ENCODE assay signal across 12 cellular contexts in genomic region chr4:143355540-143356217, GRCh38. TPM values are rescaled to one million over a fixed set of nuclear protein-coding genes. Genes with fewer than 3 reads are reported as not detected.
DNase-seq lines count a peak whose midpoint lies in the region; ATAC-seq, FAIRE-seq and TF ChIP-seq lines count a peak whose summit lies in the region.
"Had no signal": no experiment of that assay in that cellular context is flagged by ENCODE, and none has a peak within 500 bp of the region (broad histone marks: within the 10 kb centered on the region; RNA-seq: fewer than 3 reads in every experiment).

No MANE protein-coding gene starts in this region.

- H3K4me3 Mint-ChIP-seq in WTC11, result peak overlapping the region; percentile 31; the same call in 1 of the 2 replicates
- H3K4me3 Mint-ChIP-seq: stimulated activated memory B cell treated with anti-CD40 and anti-IgM and Interleukin-4, amounts not matched to agents 10 μg/mL and 1 μg/mL and 100 μg/mL, for 72 hours; T-helper 2 cell treated with Interferon-gamma antibody and Interleukin-4, amounts not matched to agents 5 μg/mL and 100 μg/mL, for 36 hours had no signal

- DNase-seq in GM12891 (ENCODE audit: insufficient read length, low spot score), result no peak
- no peak for DNase-seq in WTC11 (ENCODE audit: low spot score)
- no peak for DNase-seq in left cardiac atrium
- no peak for DNase-seq in DMS153 (lab: John Stamatoyannopoulos, UW)
- DNase-seq in stimulated activated CD4-positive, alpha-beta T cell treated with anti-CD3 and anti-CD28 coated beads, Interleukin-4, amount 100 ng/mL, for 1 hour, result no peak
- DNase-seq: NCI-H1930 had no signal

- H3K9me3 Mint-ChIP-seq in WTC11, result no peaks in the 10 kb centered on the region
- H3K9me3 Mint-ChIP-seq: activated T-helper 2 cell treated with anti-CD3 and anti-CD28 coated beads, Interferon-gamma antibody, Interleukin-2, Interleukin-4, amounts not matched to agents 10 μg/mL and 5 μg/mL and 100 μg/mL, durations not matched to agents 14 hours and 24 hours and 36 hours; stimulated activated memory B cell treated with anti-CD40 and anti-IgM and Interleukin-4, amounts not matched to agents 10 μg/mL and 1 μg/mL and 100 μg/mL, for 72 hours; T-helper 2 cell treated with Interferon-gamma antibody and Interleukin-4, amounts not matched to agents 5 μg/mL and 100 μg/mL, for 36 hours had no signal

- TF ChIP-seq POLR2A in GM12891 (IDR thresholded peaks at IDR 0.05; ENCODE audit: low read depth, low read length), result no peak

- CTCF ChIA-PET in WTC11 (lab: Charles Lee), result interaction anchor here (1.1 kb wide), 1 partner anchor 18 kb away, joined by 4 read pairs; the partner anchor contains the start of gene GAB1

- ATAC-seq in WTC11 (peak; percentile 31), left cardiac atrium (peak; percentile 19 to 48), HG02973 (IDR thresholded peaks at IDR 0.05; ENCODE audit: unreplicated experiment) (no peak), HG03520 (IDR thresholded peaks at IDR 0.05; ENCODE audit: unreplicated experiment) (no peak)

- intact Hi-C loops in left cardiac atrium (cut with DNase I), result no loop called here

- peaks cover 86% of the 10 kb centered on the region for H3K4me1 Mint-ChIP-seq in WTC11

- H3K4me3 ChIP-seq in skin epidermis, result no peak overlapping the region

- no peaks in the 10 kb centered on the region for H3K36me3 Mint-ChIP-seq in WTC11
- H3K36me3 Mint-ChIP-seq: stimulated activated memory B cell treated with anti-CD40 and anti-IgM and Interleukin-4, amounts not matched to agents 10 μg/mL and 1 μg/mL and 100 μg/mL, for 72 hours had no signal

- no peaks in the 10 kb centered on the region for H3K27me3 Mint-ChIP-seq in WTC11 (ENCODE audit: low read depth)
- H3K27me3 Mint-ChIP-seq: stimulated activated memory B cell treated with anti-CD40 and anti-IgM and Interleukin-4, amounts not matched to agents 10 μg/mL and 1 μg/mL and 100 μg/mL, for 72 hours had no signal

- POLR2A ChIA-PET in WTC11 (lab: Charles Lee), result interaction anchor here (1.5 to 2.6 kb wide), 2 partner anchors 12 to 19 kb away, joined by 5 to 8 read pairs; partner anchors contain the start of gene GAB1

- H3K27ac ChIP-seq in skin epidermis, result peak overlapping the region in 15 of 21 experiments; percentile 3 to 67 (median 47)

- no peak for TF ChIP-seq CTCF in WTC11 (IDR thresholded peaks at IDR 0.05)

- peak overlapping the region; percentile 90 for H3K27ac Mint-ChIP-seq in WTC11
- H3K27ac Mint-ChIP-seq: activated T-helper 2 cell treated with anti-CD3 and anti-CD28 coated beads, Interferon-gamma antibody, Interleukin-2, Interleukin-4, amounts not matched to agents 10 μg/mL and 5 μg/mL and 100 μg/mL, durations not matched to agents 14 hours and 24 hours and 36 hours; stimulated activated memory B cell treated with anti-CD40 and anti-IgM and Interleukin-4, amounts not matched to agents 10 μg/mL and 1 μg/mL and 100 μg/mL, for 72 hours; T-helper 2 cell treated with Interferon-gamma antibody and Interleukin-4, amounts not matched to agents 5 μg/mL and 100 μg/mL, for 36 hours had no signal

- no peak for FAIRE-seq in GM12891 (lab: Jason Lieb, UNC)

TF ChIP-seq in GM12891, 5 proteins besides CTCF, POLR2A, EP300 and RAD21:
- TF ChIP-seq SPI1 (IDR thresholded peaks at IDR 0.05; ENCODE audit: low read depth, low read length) (no peak), POU2F2 (IDR thresholded peaks at IDR 0.05; ENCODE audit: low read depth, low read length) (0 out of 2 replicates have a peak, but pooled peaks have one; percentile 44), PAX5 (IDR thresholded peaks at IDR 0.05; ENCODE audit: insufficient read depth, low read length, severe bottlenecking) (no peak)

TF ChIP-seq in WTC11, 78 proteins besides CTCF, POLR2A, EP300 and RAD21 (continues in another document):
- no peak for TF ChIP-seq E2F1 (CRISPR knock-in tag; IDR thresholded peaks at IDR 0.05)
- no peak for TF ChIP-seq AFF4 (CRISPR knock-in tag; IDR thresholded peaks at IDR 0.05; ENCODE audit: borderline replicate concordance)
- TF ChIP-seq USF2 (CRISPR knock-in tag; IDR thresholded peaks at IDR 0.05), result no peak
- TF ChIP-seq SMAD4 (CRISPR knock-in tag; IDR thresholded peaks at IDR 0.05), result no peak
- no peak for TF ChIP-seq FOXP4 (CRISPR knock-in tag; IDR thresholded peaks at IDR 0.05)
- TF ChIP-seq ERG (CRISPR knock-in tag; IDR thresholded peaks at IDR 0.05), result no peak

RNA-seq across cellular contexts. Expression of gene GAB1, which starts 19.0 kb away (rescaled TPM):
- 1.5 TPM for polyA plus RNA-seq in GM12891 (2012; ENCODE audit: low read depth, missing spikeins)
- total RNA-seq in WTC11 (2021) (17.4 to 19.7 TPM (median 18.7 TPM) in 3 replicates), left cardiac atrium (10 to 100 TPM; 35.4 to 55.7 TPM)

Comparison
In these comparisons a context has a peak if more than half of its experiments do, and no peak if none do; other contexts are left out.
1. ATAC-seq: peak in WTC11 (single experiment) and left cardiac atrium (2 of 2); none in HG02973 (single experiment) and HG03520 (single experiment).